ENCODE assay signal across 8 cellular contexts in genomic region chr10:102729090-102730026, GRCh38. TPM values are rescaled to one million over a fixed set of nuclear protein-coding genes. Genes with fewer than 3 reads are reported as not detected.
A peak's percentile ranks its signal among the peaks of the same experiment; 100 is the strongest.
DNase-seq lines count a peak whose midpoint lies in the region; ATAC-seq, FAIRE-seq and TF ChIP-seq lines count a peak whose summit lies in the region.

No MANE protein-coding gene starts in this region.

- peak; percentile 85 to 89 (median 86) for TF ChIP-seq CTCF in pancreas (IDR thresholded peaks at IDR 0.05)

- no peaks in the 10 kb centered on the region for H3K27me3 Mint-ChIP-seq in activated naive CD4-positive, alpha-beta T cell treated with anti-CD3 and anti-CD28 coated beads, Interleukin-2, amount 10 ng/mL, durations not matched to agents 7 days and 5 days

- no peak for FAIRE-seq in pancreas (lab: Jason Lieb, UNC)

- no peaks in the 10 kb centered on the region for H3K9me3 ChIP-seq in SJSA1 (replicated peaks)
- no peaks in the 10 kb centered on the region for H3K9me3 ChIP-seq in pancreas

- no peaks in the 10 kb centered on the region for H3K4me1 ChIP-seq in SJSA1 (replicated peaks)
- H3K4me1 ChIP-seq in pancreas: no peaks in the 10 kb centered on the region

- no peaks in the 10 kb centered on the region for H3K9me3 Mint-ChIP-seq in activated naive CD4-positive, alpha-beta T cell treated with anti-CD3 and anti-CD28 coated beads, Interleukin-2, amount 10 ng/mL, durations not matched to agents 7 days and 5 days

- H3K27ac ChIP-seq in SJSA1 (no peak overlapping the region), pancreas (no peak overlapping the region)

- CTCF ChIA-PET in activated naive CD4-positive, alpha-beta T cell treated with anti-CD3 and anti-CD28 coated beads, Interleukin-2, amount 10 ng/mL, durations not matched to agents 7 days and 5 days (lab: Charles Lee): interaction anchor here (0.7 to 2.1 kb wide), 3 partner anchors 9 to 189 kb away, joined by 3 to 11 read pairs (median 4); partner anchors contain the start of gene CNNM2

- 49 to 50% methylated on average over 28 of the region's 28 CpGs for WGBS in pancreas, 2 donors

- H3K4me1 Mint-ChIP-seq in activated naive CD4-positive, alpha-beta T cell treated with anti-CD3 and anti-CD28 coated beads, Interleukin-2, amount 10 ng/mL, durations not matched to agents 7 days and 5 days: peaks cover 2% of the 10 kb centered on the region

- intact Hi-C loops in head of caudate nucleus (cut with DNase I) (loop anchor here (5.0 to 10.0 kb wide), 4 partner anchors 115 to 515 kb away; partner anchors contain the start of gene RPEL1), pancreas (cut with DNase I) (loop anchor here in 2 of 3 donors (10.0 kb wide), 2 partner anchors 175 to 345 kb away; no protein-coding TSS in a partner anchor)

- H3K4me3 Mint-ChIP-seq in activated naive CD4-positive, alpha-beta T cell treated with anti-CD3 and anti-CD28 coated beads, Interleukin-2, amount 10 ng/mL, durations not matched to agents 7 days and 5 days: no peak overlapping the region

- no peaks in the 10 kb centered on the region for H3K27me3 ChIP-seq in SJSA1 (replicated peaks)
- H3K27me3 ChIP-seq in pancreas: no peaks in the 10 kb centered on the region

- H3K36me3 Mint-ChIP-seq in activated naive CD4-positive, alpha-beta T cell treated with anti-CD3 and anti-CD28 coated beads, Interleukin-2, amount 10 ng/mL, durations not matched to agents 7 days and 5 days: peaks cover 19% of the 10 kb centered on the region

- H3K36me3 ChIP-seq in SJSA1: peaks cover 16% of the 10 kb centered on the region; the same call in 1 of the 2 replicates
- H3K36me3 ChIP-seq in pancreas: peaks cover 0 to 9% (median 0%) of the 10 kb centered on the region in 3 donors

- H3K4me3 ChIP-seq in SJSA1 (no peak overlapping the region), pancreas (no peak overlapping the region)

- H3K27ac Mint-ChIP-seq in activated naive CD4-positive, alpha-beta T cell treated with anti-CD3 and anti-CD28 coated beads, Interleukin-2, amount 10 ng/mL, durations not matched to agents 7 days and 5 days: no peak overlapping the region

- DNase-seq in D341Med (ENCODE audit: low spot score) (peak; percentile 76), HK-2 (ENCODE audit: unreplicated experiment) (peak; percentile 91), SJSA1 (ENCODE audit: low read depth in 1 of 2, low spot score in 2 of 2) (peak; percentile 64 to 87), head of caudate nucleus (peak; percentile 76 to 96 (median 89)), pancreas (peak; percentile 67 to 95 (median 86))
- DNase-seq in activated naive CD4-positive, alpha-beta T cell treated with anti-CD3 and anti-CD28 coated beads, Interleukin-2, amount 10 ng/mL, durations not matched to agents 7 days and 5 days: peak; percentile 76

- ATAC-seq in pancreas (peak; percentile 96 to 98 (median 97)), GM21528 (IDR thresholded peaks at IDR 0.05; ENCODE audit: low FRiP score, unreplicated experiment) (no peak), GM18505 (IDR thresholded peaks at IDR 0.05; ENCODE audit: unreplicated experiment) (no peak)

- TF ChIP-seq POLR2A in GM18505 (IDR thresholded peaks at IDR 0.05; ENCODE audit: borderline replicate concordance, extremely low read depth, insufficient read depth, insufficient read length): no peak

RNA-seq across cellular contexts. Expression of gene WBP1L, which starts 14.4 kb away (rescaled TPM):
- 13.3 and 21.0 TPM in 2 replicates for total RNA-seq in SJSA1 (2014; rRNA removed; shearing (Covaris generic))
- total RNA-seq in pancreas: 10 to 100 TPM in 5 of 6 donors, 1 to 10 TPM in 1; 9.0 to 27.3 (median 12.1) TPM
- polyA plus RNA-seq in pancreas: 10 to 100 TPM; 10.5 to 11.0 TPM

RNA-seq across cellular contexts. Expression of gene SFXN2, which starts 14.9 kb away (rescaled TPM):
- 1.1 and 3.1 TPM in 2 replicates for total RNA-seq in SJSA1 (2014; rRNA removed; shearing (Covaris generic))
- 10 to 100 TPM in 4 of 6 donors, 1 to 10 TPM in 2; 6.2 to 21.6 (median 10.4) TPM for total RNA-seq in pancreas
- 1 to 10 TPM; 5.6 to 9.0 TPM for polyA plus RNA-seq in pancreas

RNA-seq across cellular contexts. Expression of gene ARL3, which starts 15.2 kb away (rescaled TPM):
- 12.1 and 14.3 TPM in 2 replicates for total RNA-seq in SJSA1 (2014; rRNA removed; shearing (Covaris generic))
- total RNA-seq in pancreas: 1 to 10 TPM; 2.5 to 4.5 (median 3.1) TPM
- polyA plus RNA-seq in pancreas: 1 to 10 TPM; 2.4 to 8.0 TPM

Comparison
In these comparisons a context has a peak if more than half of its experiments do, and no peak if none do; other contexts are left out.
1. ATAC-seq: peak in pancreas (4 of 4); none in GM21528 (single experiment) and GM18505 (single experiment).
2. Peak in every context shown above with its lines, with median percentiles within 50 percentile points of each other: DNase-seq.